Comparison of ENCODE assay signal across 24 cellular contexts in genomic region chr22:45547016-45547345, GRCh38.
"Had no signal": no experiment of that assay in that cellular context is flagged by ENCODE, and none has a peak within 500 bp of the region (broad histone marks: within the 10 kb centered on the region; RNA-seq: fewer than 3 reads in every experiment).

No MANE protein-coding gene starts in this region.

- H3K27me3 ChIP-seq: MG63, SJSA1 had no signal

- H3K9me3 ChIP-seq: MG63, SJSA1 had no signal

- ATAC-seq: HepG2 had no signal

- H3K4me3 ChIP-seq: MG63, SJSA1, SK-N-MC had no signal

- DNase-seq: IMR-90, Karpas-422, KG1, MG63, NCI-H1092, NCI-H1105 treated with DMSO at 0.1 percent for 48 hours, NCI-H1417 treated with DMSO at 0.1 percent for 48 hours, NCI-H146, NCI-H1694 treated with DMSO at 0.1 percent for 48 hours, NCI-H1930, NCI-H2081, NCI-H2107, NCI-H226, NCI-H446, NCI-H510A, NCI-H524 treated with DMSO at 0.1 percent for 48 hours, NCI-H69, NCI-H774, Right ventricle myocardium superior, RPMI8226, SIG-M5 had no signal

- H3K27ac ChIP-seq: SJSA1, SK-N-MC had no signal
